In the genomic region with DNA sequence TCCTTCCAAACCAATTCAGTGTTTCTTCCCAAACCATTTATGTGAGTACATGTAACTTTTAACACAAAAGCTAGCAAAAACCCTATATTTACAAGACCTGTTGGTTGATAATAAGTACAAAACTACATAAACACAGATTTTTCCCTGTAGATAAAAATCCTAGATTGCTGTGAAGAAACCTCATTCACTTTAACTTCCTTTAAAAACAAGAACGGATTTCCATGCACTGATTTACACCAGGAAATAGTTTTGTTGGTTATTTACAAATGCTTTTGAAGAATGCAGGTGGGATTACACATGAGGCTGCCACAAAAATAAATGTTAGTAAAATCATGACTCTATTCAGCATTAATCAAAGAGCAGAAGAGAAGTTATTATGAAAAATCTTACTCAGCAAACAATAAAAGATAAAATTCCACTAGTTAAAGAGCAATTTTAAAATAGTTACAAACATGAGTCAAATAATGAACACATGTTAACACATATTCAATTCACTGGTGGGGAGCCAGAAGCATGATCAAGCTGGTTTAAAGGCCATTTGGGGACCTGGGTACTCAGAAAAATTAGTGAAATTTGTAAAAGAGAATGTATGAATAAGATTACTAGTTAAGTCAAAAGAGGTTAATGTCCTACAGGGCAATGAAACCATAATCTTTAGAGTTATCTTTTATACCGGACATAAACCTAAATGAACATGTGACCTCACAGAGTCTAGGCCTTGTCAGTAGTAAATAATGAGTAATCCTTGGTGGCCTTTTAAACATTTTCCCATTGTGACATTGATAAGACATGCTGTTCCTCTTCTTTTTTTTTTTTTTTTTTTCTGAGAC, we compare ENCODE assay signal across 14 cellular contexts.
DNase-seq lines count a peak whose midpoint lies in the region; ATAC-seq, FAIRE-seq and TF ChIP-seq lines count a peak whose summit lies in the region.
"Had no signal": no experiment of that assay in that cellular context is flagged by ENCODE, and none has a peak within 500 bp of the region (broad histone marks: within the 10 kb centered on the region; RNA-seq: fewer than 3 reads in every experiment).

No MANE protein-coding gene starts in this region.

- DNase-seq in HepG2 (ENCODE audit: low spot score) (no peak), RPMI7951 (ENCODE audit: low read depth) (peak; percentile 31), epithelial cell of prostate (ENCODE audit: low read depth, low spot score) (no peak), tibial artery (no peak), GM19240 (ENCODE audit: insufficient read length, low spot score) (no peak)
- DNase-seq in stimulated activated effector memory CD8-positive, alpha-beta T cell treated with anti-CD3 and anti-CD28 coated beads, Interleukin-12 subunit alpha, Interleukin-12 subunit beta, amount 100 ng/mL, for 72 hours (ENCODE audit: low spot score in 2 of 2) = no peak
- no peak for DNase-seq in stimulated activated CD4-positive, alpha-beta T cell treated with anti-CD3 and anti-CD28 coated beads, Interleukin-4, amount 100 ng/mL, for 1 hour
- DNase-seq: activated T-cell treated with anti-CD3 and anti-CD28 coated beads, Interleukin-2, amount 50 U/mL, for 48 hours; amygdala; DMS79 treated with DMSO at 0.1 percent for 48 hours had no signal

- peaks cover 0 to 4% (median 0%) of the 10 kb centered on the region in 4 donors for H3K4me1 ChIP-seq in liver (ENCODE audit: control insufficient read depth in 4 of 4, insufficient read depth in 4 of 4, low read length in 3 of 4)
- peaks cover 79% of the 10 kb centered on the region for H3K4me1 ChIP-seq in HepG2 (ENCODE audit: insufficient read depth, low read length)
- H3K4me1 ChIP-seq in tibial artery = peaks cover 0 to 28% (median 4%) of the 10 kb centered on the region in 4 donors
- H3K4me1 ChIP-seq: prostate gland had no signal

- intact Hi-C loops in HepG2 (cut with micrococcal nuclease; ENCODE audit: unreplicated experiment) = no loop called here
- intact Hi-C loops in tibial artery (cut with DNase I; ENCODE audit: low total_unique reads) = no loop called here

- TF ChIP-seq RAD21 in liver (IDR thresholded peaks at IDR 0.05) (no peak), HepG2 (CRISPR knock-in tag; IDR thresholded peaks at IDR 0.05) (no peak)

- H3K36me3 ChIP-seq in liver (ENCODE audit: control insufficient read depth in 4 of 4, insufficient read depth in 3 of 4, low read depth in 1 of 4, low read length in 3 of 4) = no peaks in the 10 kb centered on the region
- no peaks in the 10 kb centered on the region for H3K36me3 ChIP-seq in HepG2 (replicated peaks in 1 of 2; ENCODE audit: control insufficient read depth in 1 of 2, insufficient read depth in 2 of 2, low read length in 2 of 2)
- no peaks in the 10 kb centered on the region for H3K36me3 ChIP-seq in tibial artery
- H3K36me3 ChIP-seq: prostate gland had no signal

- 39% methylated on average over 2 of the region's 2 CpGs for WGBS in liver
- WGBS in HepG2 (ENCODE audit: low lambda C conversion rate) = 83% methylated on average over 2 of the region's 2 CpGs

- BruUV-seq in HepG2 (replicated peaks; lab: Mats Ljungman, UMichigan) = no TSS peak

- H3K4me2 ChIP-seq in HepG2 (ENCODE audit: low read depth, low read length) = no peak overlapping the region

- H2AFZ ChIP-seq in HepG2 (ENCODE audit: low read length) = no peak overlapping the region

- H3K27ac ChIP-seq in liver (ENCODE audit: low read depth in 1 of 2, low read length in 2 of 2) (peak overlapping the region; percentile 41 to 49), HepG2 (ENCODE audit: extremely low read length, insufficient read depth, low read length) (no peak overlapping the region), epithelial cell of prostate (peak overlapping the region; percentile 96), tibial artery (no peak overlapping the region)
- H3K27ac ChIP-seq: prostate gland had no signal

- no peak overlapping the region for H3K9ac ChIP-seq in liver (ENCODE audit: low read depth in 1 of 2, low read length in 2 of 2)
- no peak overlapping the region for H3K9ac ChIP-seq in HepG2 (ENCODE audit: insufficient read depth, low read depth, low read length)

- no peak for FAIRE-seq in HepG2 (lab: Jason Lieb, UNC)
- FAIRE-seq: GM12878, urothelium cell line had no signal

- ATAC-seq in HepG2 = no peak
- ATAC-seq in stimulated activated effector memory CD8-positive, alpha-beta T cell treated with anti-CD3 and anti-CD28 coated beads, Interleukin-12 subunit alpha, Interleukin-12 subunit beta, amount 100 ng/mL, for 72 hours = peak; percentile 57
- ATAC-seq: GM12878 had no signal

- in situ Hi-C loops in HepG2 (cut with HindIII; ENCODE audit: extremely low pct_ligation_motif_present, low pct_unique_long_range_greater_than_20kb) = no loop called here

- no peaks in the 10 kb centered on the region for H3K9me3 Mint-ChIP-seq in stimulated activated effector memory CD8-positive, alpha-beta T cell treated with anti-CD3 and anti-CD28 coated beads, Interleukin-12 subunit alpha, Interleukin-12 subunit beta, amount 100 ng/mL, for 72 hours

- H3K4me3 ChIP-seq in liver (ENCODE audit: low read depth in 1 of 3, low read length in 3 of 3) = no peak overlapping the region
- H3K4me3 ChIP-seq in HepG2 (replicated peaks in 1 of 3; ENCODE audit: insufficient read depth in 1 of 3, low read depth in 2 of 3, low read length in 3 of 3) = no peak overlapping the region
- no peak overlapping the region for H3K4me3 ChIP-seq in tibial artery
- H3K4me3 ChIP-seq: GM12878, prostate gland had no signal

- H3K27me3 ChIP-seq in liver (ENCODE audit: control insufficient read depth in 4 of 4, insufficient read depth in 4 of 4, low read length in 3 of 4) = no peaks in the 10 kb centered on the region
- H3K27me3 ChIP-seq in HepG2 (ENCODE audit: control insufficient read depth in 1 of 2, insufficient read depth in 2 of 2, low read length in 2 of 2) = no peaks in the 10 kb centered on the region
- no peaks in the 10 kb centered on the region for H3K27me3 ChIP-seq in tibial artery

- H3K27ac Mint-ChIP-seq in stimulated activated effector memory CD8-positive, alpha-beta T cell treated with anti-CD3 and anti-CD28 coated beads, Interleukin-12 subunit alpha, Interleukin-12 subunit beta, amount 100 ng/mL, for 72 hours = peak overlapping the region; percentile 8

- TF ChIP-seq CTCF in liver (IDR thresholded peaks at IDR 0.05; ENCODE audit: low read depth, low read length, missing input control) (no peak), HepG2 (CRISPR knock-in tag; IDR thresholded peaks at IDR 0.05) (no peak), tibial artery (IDR thresholded peaks at IDR 0.05) (no peak)

- TF ChIP-seq EP300 in HepG2 (IDR thresholded peaks at IDR 0.05; ENCODE audit: low read depth in 2 of 2, low read length in 2 of 2) = no peak
- no peak for TF ChIP-seq EP300 in HepG2 (CRISPR knock-in tag; IDR thresholded peaks at IDR 0.05; ENCODE audit: borderline replicate concordance)

- H3K4me1 Mint-ChIP-seq in stimulated activated effector memory CD8-positive, alpha-beta T cell treated with anti-CD3 and anti-CD28 coated beads, Interleukin-12 subunit alpha, Interleukin-12 subunit beta, amount 100 ng/mL, for 72 hours = peaks cover 14% of the 10 kb centered on the region

- H3K4me3 Mint-ChIP-seq in stimulated activated effector memory CD8-positive, alpha-beta T cell treated with anti-CD3 and anti-CD28 coated beads, Interleukin-12 subunit alpha, Interleukin-12 subunit beta, amount 100 ng/mL, for 72 hours = no peak overlapping the region

- POLR2A ChIA-PET in HepG2 (lab: Yijun Ruan, JAX) = no interaction called here

- H3K79me2 ChIP-seq in HepG2 (ENCODE audit: insufficient read depth, low read length) = no peaks in the 10 kb centered on the region

- H4K20me1 ChIP-seq in HepG2 (ENCODE audit: insufficient read depth, low read length) = no peaks in the 10 kb centered on the region

- CTCF ChIA-PET in HepG2 (lab: Yijun Ruan, JAX; ENCODE audit: low intra/inter-chr PET ratio, low total read pairs) = no interaction called here

- TF ChIP-seq POLR2A in HepG2 (IDR thresholded peaks at IDR 0.05; ENCODE audit: insufficient read depth in 1 of 2, low read depth in 2 of 2, low read length in 2 of 2) = no peak

- no peaks in the 10 kb centered on the region for H3K9me3 ChIP-seq in liver (ENCODE audit: control insufficient read depth in 4 of 4, low read length in 3 of 4)
- no peaks in the 10 kb centered on the region for H3K9me3 ChIP-seq in HepG2 (ENCODE audit: low read length)
- H3K9me3 ChIP-seq in tibial artery = no peaks in the 10 kb centered on the region
- H3K9me3 ChIP-seq: prostate gland had no signal

- H3K36me3 Mint-ChIP-seq in stimulated activated effector memory CD8-positive, alpha-beta T cell treated with anti-CD3 and anti-CD28 coated beads, Interleukin-12 subunit alpha, Interleukin-12 subunit beta, amount 100 ng/mL, for 72 hours = no peaks in the 10 kb centered on the region

TF ChIP-seq in liver, 16 proteins besides CTCF, POLR2A, EP300 and RAD21 (continues in another document):
- TF ChIP-seq HNF4A (conservative IDR thresholded peaks at IDR 0.05) = peak in 1 of 2 donors; percentile 28

TF ChIP-seq in HepG2, 621 proteins besides CTCF, POLR2A, EP300 and RAD21:
- TF ChIP-seq NRL (CRISPR knock-in tag; IDR thresholded peaks at IDR 0.05; ENCODE audit: borderline replicate concordance) (no peak), EED (CRISPR knock-in tag; IDR thresholded peaks at IDR 0.05) (no peak), ZSCAN30 (CRISPR knock-in tag; IDR thresholded peaks at IDR 0.05) (no peak), ZFP90 (CRISPR knock-in tag; IDR thresholded peaks at IDR 0.05; ENCODE audit: borderline replicate concordance) (no peak), HMG20B (CRISPR knock-in tag; conservative IDR thresholded peaks at IDR 0.05) (no peak), DBP (CRISPR knock-in tag; IDR thresholded peaks at IDR 0.05; ENCODE audit: not compliant biosample characterization) (no peak)

Comparison
In these comparisons a context has a peak if more than half of its experiments do, and no peak if none do; other contexts are left out.
1. H3K27ac ChIP-seq: peak in liver (2 of 2) and epithelial cell of prostate (single experiment); none in HepG2 (single experiment) and tibial artery (0 of 2).